Comparison of ENCODE assay signal across 1 cellular context in the genomic region with DNA sequence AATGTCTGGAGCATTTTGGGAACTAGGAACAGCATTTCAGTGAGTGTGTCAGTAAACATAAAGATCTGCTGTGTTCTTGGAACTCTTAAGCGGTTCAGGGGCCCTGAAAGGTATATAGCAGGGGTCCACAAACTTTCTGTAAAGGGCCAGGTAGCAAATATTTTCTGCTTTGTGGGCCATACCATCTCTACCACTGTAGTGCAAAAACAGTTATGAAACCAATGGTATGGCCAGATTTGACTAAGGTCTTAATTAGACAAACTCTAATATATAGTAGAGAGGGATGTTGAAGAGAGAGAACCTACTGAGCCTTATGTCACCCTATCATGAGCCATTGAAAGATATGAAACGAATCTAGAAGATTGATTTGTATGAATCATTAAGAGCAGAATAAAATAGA.
TF ChIP-seq lines count a peak whose summit lies in the region.

No MANE protein-coding gene starts in this region.

TF ChIP-seq in neural cell, 6 proteins besides CTCF, POLR2A, EP300 and RAD21 (continued from another document):
- TF ChIP-seq, protein P1, sequence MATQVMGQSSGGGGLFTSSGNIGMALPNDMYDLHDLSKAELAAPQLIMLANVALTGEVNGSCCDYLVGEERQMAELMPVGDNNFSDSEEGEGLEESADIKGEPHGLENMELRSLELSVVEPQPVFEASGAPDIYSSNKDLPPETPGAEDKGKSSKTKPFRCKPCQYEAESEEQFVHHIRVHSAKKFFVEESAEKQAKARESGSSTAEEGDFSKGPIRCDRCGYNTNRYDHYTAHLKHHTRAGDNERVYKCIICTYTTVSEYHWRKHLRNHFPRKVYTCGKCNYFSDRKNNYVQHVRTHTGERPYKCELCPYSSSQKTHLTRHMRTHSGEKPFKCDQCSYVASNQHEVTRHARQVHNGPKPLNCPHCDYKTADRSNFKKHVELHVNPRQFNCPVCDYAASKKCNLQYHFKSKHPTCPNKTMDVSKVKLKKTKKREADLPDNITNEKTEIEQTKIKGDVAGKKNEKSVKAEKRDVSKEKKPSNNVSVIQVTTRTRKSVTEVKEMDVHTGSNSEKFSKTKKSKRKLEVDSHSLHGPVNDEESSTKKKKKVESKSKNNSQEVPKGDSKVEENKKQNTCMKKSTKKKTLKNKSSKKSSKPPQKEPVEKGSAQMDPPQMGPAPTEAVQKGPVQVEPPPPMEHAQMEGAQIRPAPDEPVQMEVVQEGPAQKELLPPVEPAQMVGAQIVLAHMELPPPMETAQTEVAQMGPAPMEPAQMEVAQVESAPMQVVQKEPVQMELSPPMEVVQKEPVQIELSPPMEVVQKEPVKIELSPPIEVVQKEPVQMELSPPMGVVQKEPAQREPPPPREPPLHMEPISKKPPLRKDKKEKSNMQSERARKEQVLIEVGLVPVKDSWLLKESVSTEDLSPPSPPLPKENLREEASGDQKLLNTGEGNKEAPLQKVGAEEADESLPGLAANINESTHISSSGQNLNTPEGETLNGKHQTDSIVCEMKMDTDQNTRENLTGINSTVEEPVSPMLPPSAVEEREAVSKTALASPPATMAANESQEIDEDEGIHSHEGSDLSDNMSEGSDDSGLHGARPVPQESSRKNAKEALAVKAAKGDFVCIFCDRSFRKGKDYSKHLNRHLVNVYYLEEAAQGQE (IDR thresholded peaks at IDR 0.05; ENCODE audit: borderline replicate concordance) = no peak
- TF ChIP-seq TAF1 (IDR thresholded peaks at IDR 0.05; ENCODE audit: low read depth) (no peak), POLR2AphosphoS5 (IDR thresholded peaks at IDR 0.05) (no peak)
